24 cellular contexts compared by ENCODE assay signal in the genomic region with DNA sequence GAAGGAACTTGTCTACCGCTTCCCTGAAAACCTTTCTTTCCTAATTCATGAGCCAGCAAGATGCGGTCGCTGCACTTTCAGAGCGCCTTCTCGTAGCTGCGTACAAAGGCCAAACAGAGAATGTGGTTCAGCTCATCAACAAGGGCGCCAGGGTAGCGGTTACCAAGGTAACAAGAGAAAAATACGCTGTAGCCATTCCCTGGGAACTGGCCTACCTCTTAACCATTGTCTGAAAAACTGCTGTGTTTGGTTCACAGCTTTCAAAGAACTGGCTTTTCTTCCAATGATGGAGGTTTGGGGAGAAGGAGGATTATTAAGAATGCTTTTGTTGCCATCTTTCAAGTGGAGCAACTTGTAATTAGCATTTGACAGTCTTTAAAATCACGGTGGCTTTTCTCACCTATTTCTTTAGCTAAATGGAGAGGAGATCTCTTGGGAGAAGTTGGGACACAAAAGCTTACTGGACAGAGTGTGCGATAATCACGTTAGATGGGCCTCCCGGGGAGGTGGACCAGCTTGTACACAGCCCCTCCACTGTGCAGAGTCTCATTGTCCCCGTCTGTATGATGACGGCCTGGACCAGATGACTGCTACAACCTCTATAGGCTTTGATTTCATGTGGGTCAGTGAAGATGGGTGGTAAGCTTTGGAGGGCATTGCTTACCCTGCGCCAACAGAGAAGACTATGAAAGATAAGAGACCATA.
DNase-seq lines count a peak whose midpoint lies in the region; TF ChIP-seq lines count a peak whose summit lies in the region.
"Had no signal": no experiment of that assay in that cellular context is flagged by ENCODE, and none has a peak within 500 bp of the region (broad histone marks: within the 10 kb centered on the region; RNA-seq: fewer than 3 reads in every experiment).

No MANE protein-coding gene starts in this region.

- intact Hi-C loops in ascending aorta (cut with DNase I) = no loop called here

- peak; percentile 37 for DNase-seq in DMS53 (lab: John Stamatoyannopoulos, UW)
- no peak for DNase-seq in DMS53 treated with DMSO at 0.1 percent for 48 hours (lab: John Stamatoyannopoulos, UW; ENCODE audit: unreplicated experiment)
- DNase-seq in ascending aorta (ENCODE audit: low spot score in 2 of 2) = no peak
- peak; percentile 84 for DNase-seq in left kidney (ENCODE audit: low read depth, low spot score)
- DNase-seq in superior temporal gyrus (ENCODE audit: extremely low spot score) = peak; percentile 28
- DNase-seq in activated naive CD4-positive, alpha-beta T cell treated with anti-CD3 and anti-CD28 coated beads, Interleukin-2, amount 50 U/mL, for 16 hours = no peak
- no peak for DNase-seq in stimulated activated CD4-positive, alpha-beta T cell treated with anti-CD3 and anti-CD28 coated beads, Interleukin-1b, Interleukin-23, amount 100 ng/mL, for 48 hours
- no peak for DNase-seq in NCI-H1694 (lab: John Stamatoyannopoulos, UW)
- DNase-seq: 8988T; activated CD4-positive, alpha-beta T cell treated with anti-CD3 and anti-CD28 coated beads for 36 hours; activated CD8-positive, alpha-beta memory T cell treated with anti-CD3 and anti-CD28 coated beads, Interleukin-2, amount 50 U/mL, for 48 hours; activated naive CD4-positive, alpha-beta T cell treated with anti-CD3 and anti-CD28 coated beads, Interleukin-2, amount 10 ng/mL, durations not matched to agents 7 days and 5 days; effector memory CD4-positive, alpha-beta T cell; Karpas-422; kidney glomerular epithelial cell; NCI-H1436 treated with DMSO at 0.1 percent for 48 hours; NCI-H526 treated with DMSO at 0.1 percent for 48 hours; PC-3; T1000; transverse colon had no signal

- TF ChIP-seq CTCF in ascending aorta (IDR thresholded peaks at IDR 0.05) = no peak

- peaks cover 15 to 36% of the 10 kb centered on the region in 2 donors for H3K4me1 ChIP-seq in ascending aorta
- H3K4me1 ChIP-seq: BLaER1 treated with 17β-estradiol and CSF1 and Interleukin-3, amounts not matched to agents 10 nM and 100 nM; transverse colon had no signal

- peak overlapping the region in 1 of 2 donors; percentile 2 for H3K4me3 ChIP-seq in ascending aorta
- H3K4me3 ChIP-seq: BLaER1 treated with 17β-estradiol and CSF1 and Interleukin-3, amounts not matched to agents 10 nM and 100 nM; cardiac muscle cell; smooth muscle cell; transverse colon had no signal

- peak overlapping the region; percentile 77 to 79 for H3K27ac ChIP-seq in ascending aorta
- H3K27ac ChIP-seq: BLaER1 treated with 17β-estradiol and CSF1 and Interleukin-3, amounts not matched to agents 10 nM and 100 nM; cardiac muscle cell; HL-60; transverse colon had no signal

- H3K36me3 ChIP-seq in ascending aorta = no peaks in the 10 kb centered on the region
- H3K36me3 ChIP-seq: BLaER1 treated with 17β-estradiol and CSF1 and Interleukin-3, amounts not matched to agents 10 nM and 100 nM; cardiac muscle cell; transverse colon had no signal

- H3K9me3 ChIP-seq in ascending aorta = no peaks in the 10 kb centered on the region
- H3K9me3 ChIP-seq: BLaER1 treated with 17β-estradiol and CSF1 and Interleukin-3, amounts not matched to agents 10 nM and 100 nM; transverse colon had no signal

- no peaks in the 10 kb centered on the region for H3K27me3 ChIP-seq in ascending aorta
- H3K27me3 ChIP-seq: BLaER1 treated with 17β-estradiol and CSF1 and Interleukin-3, amounts not matched to agents 10 nM and 100 nM; cardiac muscle cell; transverse colon had no signal

Comparison
In these comparisons a context has a peak if more than half of its experiments do, and no peak if none do; other contexts are left out.
1. DNase-seq: peak in DMS53 (single experiment), left kidney (single experiment) and superior temporal gyrus (single experiment); none in DMS53 treated with DMSO at 0.1 percent for 48 hours (single experiment), ascending aorta (0 of 2), activated naive CD4-positive, alpha-beta T cell treated with anti-CD3 and anti-CD28 coated beads, Interleukin-2, amount 50 U/mL, for 16 hours (single experiment), stimulated activated CD4-positive, alpha-beta T cell treated with anti-CD3 and anti-CD28 coated beads, Interleukin-1b, Interleukin-23, amount 100 ng/mL, for 48 hours (single experiment) and NCI-H1694 (single experiment).